8 cellular contexts compared by ENCODE assay signal in genomic region chr1:192474080-192474683, GRCh38.
DNase-seq lines count a peak whose midpoint lies in the region; ATAC-seq and TF ChIP-seq lines count a peak whose summit lies in the region.

No MANE protein-coding gene starts in this region.

- H3K4me3 Mint-ChIP-seq in activated T-cell treated with anti-CD3 and anti-CD28 coated beads, Interleukin-2, amount 50 U/mL, for 4 hours: no peak overlapping the region
- H3K4me3 Mint-ChIP-seq in activated CD8-positive, alpha-beta memory T cell treated with anti-CD3 and anti-CD28 coated beads, Interleukin-2, amount 10 ng/mL, durations not matched to agents 7 days and 5 days: no peak overlapping the region

- no peaks in the 10 kb centered on the region for H3K9me3 Mint-ChIP-seq in activated T-cell treated with anti-CD3 and anti-CD28 coated beads, Interleukin-2, amount 50 U/mL, for 4 hours
- H3K9me3 Mint-ChIP-seq in activated CD8-positive, alpha-beta memory T cell treated with anti-CD3 and anti-CD28 coated beads, Interleukin-2, amount 10 ng/mL, durations not matched to agents 7 days and 5 days (ENCODE audit: low read depth): no peaks in the 10 kb centered on the region

- DNase-seq in AG10803 (ENCODE audit: low read depth) (peak; percentile 12), GM13977 (ENCODE audit: low spot score) (peak; percentile 41), NCI-H748 treated with DMSO at 0.1 percent for 48 hours (lab: John Stamatoyannopoulos, UW) (peak; percentile 3), cerebellum (ENCODE audit: low spot score) (peak; percentile 16), mucosa of descending colon (peak in 1 of 3 donors; percentile 25), posterior cingulate gyrus (no peak)
- DNase-seq in activated T-cell treated with anti-CD3 and anti-CD28 coated beads, Interleukin-2, amount 50 U/mL, for 4 hours: no peak
- no peak for DNase-seq in activated CD8-positive, alpha-beta memory T cell treated with anti-CD3 and anti-CD28 coated beads, Interleukin-2, amount 10 ng/mL, durations not matched to agents 7 days and 5 days

- H3K4me1 ChIP-seq in mucosa of descending colon (ENCODE audit: low read depth): no peaks in the 10 kb centered on the region

- H3K27ac Mint-ChIP-seq in activated CD8-positive, alpha-beta memory T cell treated with anti-CD3 and anti-CD28 coated beads, Interleukin-2, amount 10 ng/mL, durations not matched to agents 7 days and 5 days: no peak overlapping the region

- CTCF ChIA-PET in activated CD8-positive, alpha-beta memory T cell treated with anti-CD3 and anti-CD28 coated beads, Interleukin-2, amount 10 ng/mL, durations not matched to agents 7 days and 5 days (lab: Charles Lee): interaction anchor here (0.7 to 3.3 kb wide), 28 partner anchors 11 to 556 kb away, joined by 3 to 29 read pairs (median 4); no protein-coding TSS in a partner anchor

- intact Hi-C loops in mucosa of descending colon (cut with DNase I, micrococcal nuclease) (loop anchor here (5.0 to 10.0 kb wide), 3 partner anchors 138 to 541 kb away; partner anchors contain the start of gene RGS2 (in 1 of the 2)), posterior cingulate gyrus (cut with DNase I) (loop anchor here (2.0 to 5.0 kb wide), 2 partner anchors 545 to 648 kb away; partner anchors contain the start of gene CDC73)

- no peak overlapping the region for H3K4me3 ChIP-seq in AG10803 (ENCODE audit: low read length)
- no peak overlapping the region for H3K4me3 ChIP-seq in mucosa of descending colon

- peak; percentile 70 for TF ChIP-seq CTCF in AG10803 (conservative IDR thresholded peaks at IDR 0.05; ENCODE audit: low read length)
- peak; percentile 65 for TF ChIP-seq CTCF in GM13977 (IDR thresholded peaks at IDR 0.05; ENCODE audit: extremely low read depth, insufficient read depth, missing control alignments)
- peak; percentile 29 for TF ChIP-seq CTCF in mucosa of descending colon (IDR thresholded peaks at IDR 0.05)

- H3K27me3 Mint-ChIP-seq in activated T-cell treated with anti-CD3 and anti-CD28 coated beads, Interleukin-2, amount 50 U/mL, for 4 hours (ENCODE audit: low read depth): peaks cover 19% of the 10 kb centered on the region
- H3K27me3 Mint-ChIP-seq in activated CD8-positive, alpha-beta memory T cell treated with anti-CD3 and anti-CD28 coated beads, Interleukin-2, amount 10 ng/mL, durations not matched to agents 7 days and 5 days: peaks cover 16% of the 10 kb centered on the region

- H3K9me3 ChIP-seq in mucosa of descending colon: no peaks in the 10 kb centered on the region

- no peaks in the 10 kb centered on the region for H3K36me3 Mint-ChIP-seq in activated T-cell treated with anti-CD3 and anti-CD28 coated beads, Interleukin-2, amount 50 U/mL, for 4 hours (ENCODE audit: insufficient read depth)
- H3K36me3 Mint-ChIP-seq in activated CD8-positive, alpha-beta memory T cell treated with anti-CD3 and anti-CD28 coated beads, Interleukin-2, amount 10 ng/mL, durations not matched to agents 7 days and 5 days: no peaks in the 10 kb centered on the region

- no peaks in the 10 kb centered on the region for H3K4me1 Mint-ChIP-seq in activated T-cell treated with anti-CD3 and anti-CD28 coated beads, Interleukin-2, amount 50 U/mL, for 4 hours (ENCODE audit: low read depth)
- no peaks in the 10 kb centered on the region for H3K4me1 Mint-ChIP-seq in activated CD8-positive, alpha-beta memory T cell treated with anti-CD3 and anti-CD28 coated beads, Interleukin-2, amount 10 ng/mL, durations not matched to agents 7 days and 5 days

- H3K36me3 ChIP-seq in mucosa of descending colon (ENCODE audit: low read depth): no peaks in the 10 kb centered on the region

- no peak for ATAC-seq in mucosa of descending colon
- ATAC-seq in activated T-cell treated with anti-CD3 and anti-CD28 coated beads, Interleukin-2, amount 50 U/mL, for 4 hours: no peak
- ATAC-seq in activated CD8-positive, alpha-beta memory T cell treated with anti-CD3 and anti-CD28 coated beads, Interleukin-2, amount 10 ng/mL, durations not matched to agents 7 days and 5 days: no peak

- in situ Hi-C loops in GM13977 (cut with MboI; ENCODE audit: low pct_unique_long_range_greater_than_20kb, low sequenced_read_pairs, unreplicated experiment): loop anchor here (10.0 kb wide), 1 partner anchor 541 kb away; no protein-coding TSS in a partner anchor

Comparison
In these comparisons a context has a peak if more than half of its experiments do, and no peak if none do; other contexts are left out.
1. DNase-seq: peak in AG10803 (single experiment), GM13977 (single experiment), NCI-H748 treated with DMSO at 0.1 percent for 48 hours (single experiment) and cerebellum (single experiment); none in activated T-cell treated with anti-CD3 and anti-CD28 coated beads, Interleukin-2, amount 50 U/mL, for 4 hours (single experiment), activated CD8-positive, alpha-beta memory T cell treated with anti-CD3 and anti-CD28 coated beads, Interleukin-2, amount 10 ng/mL, durations not matched to agents 7 days and 5 days (single experiment) and posterior cingulate gyrus (0 of 10).
2. Peak in every context shown above with its lines, with median percentiles within 50 percentile points of each other: CTCF ChIP-seq.